10 cellular contexts compared by ENCODE assay signal in the genomic region with DNA sequence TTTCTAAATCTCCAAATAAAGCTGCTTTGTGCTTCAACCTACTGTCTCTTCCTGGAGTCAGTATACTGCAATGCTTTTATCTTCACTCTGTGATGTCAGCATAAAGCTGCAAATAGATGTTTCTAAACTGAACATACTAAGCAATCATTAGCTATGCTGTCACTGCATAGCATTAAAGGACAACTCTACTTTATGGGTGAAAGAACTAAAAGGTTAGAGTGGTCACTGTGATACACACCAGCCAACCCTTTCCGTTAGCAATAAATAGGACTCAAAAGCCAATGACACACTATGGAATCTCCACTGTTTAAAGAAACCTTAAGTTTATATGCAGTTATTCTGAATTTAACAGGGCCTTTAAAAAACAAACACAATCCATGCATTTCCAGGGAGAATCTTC. TPM values are rescaled to one million over a fixed set of nuclear protein-coding genes. Genes with fewer than 3 reads are reported as not detected.
A peak's percentile ranks its signal among the peaks of the same experiment; 100 is the strongest.
DNase-seq lines count a peak whose midpoint lies in the region; ATAC-seq and TF ChIP-seq lines count a peak whose summit lies in the region.
"Had no signal": no experiment of that assay in that cellular context is flagged by ENCODE, and none has a peak within 500 bp of the region (broad histone marks: within the 10 kb centered on the region; RNA-seq: fewer than 3 reads in every experiment).

No MANE protein-coding gene starts in this region.

- H3K36me3 ChIP-seq in heart right ventricle: peaks cover 0 to 9% (median 0%) of the 10 kb centered on the region in 9 donors
- no peaks in the 10 kb centered on the region for H3K36me3 ChIP-seq in left lung
- H3K36me3 ChIP-seq in upper lobe of left lung: no peaks in the 10 kb centered on the region

- ATAC-seq in heart right ventricle: peak in 2 of 8 donors; percentile 25 to 51
- no peak for ATAC-seq in left cardiac atrium
- ATAC-seq in left lung: no peak
- no peak for ATAC-seq in upper lobe of left lung (ENCODE audit: low FRiP score in 2 of 2)
- no peak for ATAC-seq in HG03460 (IDR thresholded peaks at IDR 0.05; ENCODE audit: unreplicated experiment)

- peak overlapping the region in 9 of 10 donors; percentile 80 to 100 (median 93) for H3K4me3 ChIP-seq in heart right ventricle
- H3K4me3 ChIP-seq in astrocyte of the cerebellum (ENCODE audit: low read depth, low read length): peak overlapping the region; percentile 100
- H3K4me3 ChIP-seq in left lung: peak overlapping the region; percentile 81 to 86
- H3K4me3 ChIP-seq in upper lobe of left lung: peak overlapping the region in 3 of 4 donors; percentile 78 to 86 (median 84)

- no peak for TF ChIP-seq POLR2A in upper lobe of left lung (IDR thresholded peaks at IDR 0.05)

- no peak for TF ChIP-seq EP300 in upper lobe of left lung (IDR thresholded peaks at IDR 0.05)

- DNase-seq in heart right ventricle: no peak
- DNase-seq in left cardiac atrium: no peak
- DNase-seq in astrocyte of the cerebellum (ENCODE audit: low read depth): no peak
- no peak for DNase-seq in left lung
- DNase-seq in upper lobe of left lung: no peak
- DNase-seq in NCI-H748 treated with DMSO at 0.1 percent for 48 hours (lab: John Stamatoyannopoulos, UW): no peak
- no peak for DNase-seq in activated gamma-delta T cell treated with Interleukin-2 at 50 U/mL for 16 hours
- DNase-seq: amygdala had no signal

- peaks cover 0 to 35% (median 22%) of the 10 kb centered on the region in 9 donors for H3K4me1 ChIP-seq in heart right ventricle
- peaks cover 0 to 28% of the 10 kb centered on the region in 2 donors for H3K4me1 ChIP-seq in left lung
- H3K4me1 ChIP-seq in upper lobe of left lung: peaks cover 8 to 22% (median 17%) of the 10 kb centered on the region in 4 donors

- H3K27me3 ChIP-seq in heart right ventricle (no peaks in the 10 kb centered on the region), left lung (no peaks in the 10 kb centered on the region), upper lobe of left lung (no peaks in the 10 kb centered on the region)

- H3K27ac ChIP-seq in heart right ventricle (peak overlapping the region in 7 of 10 donors; percentile 87 to 98 (median 95)), left lung (peak overlapping the region; percentile 23 to 95), upper lobe of left lung (peak overlapping the region in 3 of 4 donors; percentile 94 to 98 (median 98))

- intact Hi-C loops in heart right ventricle (cut with DNase I) (loop anchor here in 1 of 10 donors (10.0 kb wide), 1 partner anchor 93 kb away; no protein-coding TSS in a partner anchor), left cardiac atrium (cut with DNase I) (no loop called here), left lung (cut with DNase I) (no loop called here)

- H3K9me3 ChIP-seq in heart right ventricle: peaks cover 0 to 26% (median 12%) of the 10 kb centered on the region in 11 donors
- peaks cover 0 to 11% of the 10 kb centered on the region in 2 donors for H3K9me3 ChIP-seq in left lung
- peaks cover 0 to 7% (median 3%) of the 10 kb centered on the region in 4 donors for H3K9me3 ChIP-seq in upper lobe of left lung

- TF ChIP-seq CTCF in heart right ventricle (IDR thresholded peaks at IDR 0.05): no peak
- no peak for TF ChIP-seq CTCF in astrocyte of the cerebellum (IDR thresholded peaks at IDR 0.05; ENCODE audit: low read depth, low read length, missing control alignments)
- no peak for TF ChIP-seq CTCF in left lung (IDR thresholded peaks at IDR 0.05)
- TF ChIP-seq CTCF in upper lobe of left lung (IDR thresholded peaks at IDR 0.05): no peak

- 14 to 35% methylated on average over 1 of the region's 1 CpG for WGBS in heart right ventricle, 2 donors
- 26 to 44% methylated on average over 1 of the region's 1 CpG for WGBS in upper lobe of left lung, 2 donors

- in situ Hi-C loops in astrocyte of the cerebellum (cut with HindIII; ENCODE audit: low sequenced_read_pairs): no loop called here

RNA-seq across cellular contexts. Expression of a gene that starts 1.8 kb away (rescaled TPM):
- total RNA-seq in heart right ventricle (10 to 100 TPM; 14.4 to 28.9 (median 20.5) TPM), left cardiac atrium (10 to 100 TPM; 17.9 to 24.3 TPM), left lung (10 to 100 TPM; 25.2 to 36.2 TPM), upper lobe of left lung (10 to 100 TPM; 21.4 to 90.0 (median 30.9) TPM)
- 1 to 10 TPM; 3.4 to 7.2 TPM for polyA plus RNA-seq in heart right ventricle

RNA-seq across cellular contexts. Expression of a gene that starts 6.9 kb away (rescaled TPM):
- total RNA-seq in heart right ventricle (1 to 10 TPM; 1.9 to 7.0 (median 4.3) TPM), left cardiac atrium (1 to 10 TPM in 1 of 2 donors, under 1 TPM in 1; 0.77 to 1.0 TPM), left lung (under 1 TPM; 0.17 to 0.29 TPM), upper lobe of left lung (under 1 TPM in 4 of 6 donors, not detected in 2; 0.10 to 0.17 (median 0.14) TPM)
- polyA plus RNA-seq in heart right ventricle: under 1 TPM; 0.03 to 0.22 TPM
- total RNA-seq: HT1080 had no signal
